Comparison of ENCODE assay signal across 1 cellular context in the genomic region with DNA sequence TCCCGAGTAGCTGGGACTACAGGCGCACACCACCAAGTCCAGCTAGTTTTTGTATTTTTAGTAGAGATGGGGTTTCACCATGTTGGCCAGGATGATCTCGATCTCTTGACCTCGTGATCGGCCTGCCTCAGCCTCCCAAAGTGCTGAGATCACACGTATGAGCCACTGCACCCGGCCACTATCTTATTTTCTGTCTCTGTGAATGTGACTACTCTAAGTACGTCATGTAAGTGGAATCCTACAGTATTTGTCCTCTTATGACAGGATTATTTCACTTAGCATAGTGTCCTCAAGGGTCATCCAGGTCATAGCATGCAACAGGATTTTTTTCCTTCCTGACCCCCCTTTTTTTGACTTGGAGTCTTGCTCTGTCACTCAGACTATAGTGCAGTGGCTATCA.
TF ChIP-seq lines count a peak whose summit lies in the region.

No MANE protein-coding gene starts in this region.

TF ChIP-seq in SK-N-SH, 30 proteins besides CTCF, POLR2A, EP300 and RAD21:
- TF ChIP-seq TEAD4 (IDR thresholded peaks at IDR 0.05; ENCODE audit: borderline replicate concordance, insufficient read depth) (no peak), ELF1 (IDR thresholded peaks at IDR 0.05) (no peak), RCOR1 (IDR thresholded peaks at IDR 0.05; ENCODE audit: low read length) (no peak), GATA2 (CRISPR knock-in tag; IDR thresholded peaks at IDR 0.05) (no peak), MXI1 (IDR thresholded peaks at IDR 0.05; ENCODE audit: low read depth, low read length) (no peak), FOSL2 (IDR thresholded peaks at IDR 0.05; ENCODE audit: borderline replicate concordance, low read depth) (no peak), YY1 (IDR thresholded peaks at IDR 0.05; ENCODE audit: low read depth) (no peak), POLR2AphosphoS5 (IDR thresholded peaks at IDR 0.05; ENCODE audit: low read depth, low read length) (no peak), NRF1 (IDR thresholded peaks at IDR 0.05; ENCODE audit: low read depth, low read length) (no peak), JUND (IDR thresholded peaks at IDR 0.05) (no peak), EZH2phosphoT487 (IDR thresholded peaks at IDR 0.05; ENCODE audit: borderline replicate concordance, low read depth) (no peak), NFIC (IDR thresholded peaks at IDR 0.05; ENCODE audit: borderline replicate concordance) (no peak)
- TF ChIP-seq, protein P1, sequence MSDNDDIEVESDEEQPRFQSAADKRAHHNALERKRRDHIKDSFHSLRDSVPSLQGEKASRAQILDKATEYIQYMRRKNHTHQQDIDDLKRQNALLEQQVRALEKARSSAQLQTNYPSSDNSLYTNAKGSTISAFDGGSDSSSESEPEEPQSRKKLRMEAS (IDR thresholded peaks at IDR 0.05; ENCODE audit: low read depth), result no peak
- TF ChIP-seq, protein P2, sequence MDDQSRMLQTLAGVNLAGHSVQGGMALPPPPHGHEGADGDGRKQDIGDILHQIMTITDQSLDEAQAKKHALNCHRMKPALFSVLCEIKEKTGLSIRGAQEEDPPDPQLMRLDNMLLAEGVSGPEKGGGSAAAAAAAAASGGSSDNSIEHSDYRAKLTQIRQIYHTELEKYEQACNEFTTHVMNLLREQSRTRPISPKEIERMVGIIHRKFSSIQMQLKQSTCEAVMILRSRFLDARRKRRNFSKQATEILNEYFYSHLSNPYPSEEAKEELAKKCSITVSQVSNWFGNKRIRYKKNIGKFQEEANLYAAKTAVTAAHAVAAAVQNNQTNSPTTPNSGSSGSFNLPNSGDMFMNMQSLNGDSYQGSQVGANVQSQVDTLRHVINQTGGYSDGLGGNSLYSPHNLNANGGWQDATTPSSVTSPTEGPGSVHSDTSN (IDR thresholded peaks at IDR 0.05), result no peak
- TF ChIP-seq, protein P3, sequence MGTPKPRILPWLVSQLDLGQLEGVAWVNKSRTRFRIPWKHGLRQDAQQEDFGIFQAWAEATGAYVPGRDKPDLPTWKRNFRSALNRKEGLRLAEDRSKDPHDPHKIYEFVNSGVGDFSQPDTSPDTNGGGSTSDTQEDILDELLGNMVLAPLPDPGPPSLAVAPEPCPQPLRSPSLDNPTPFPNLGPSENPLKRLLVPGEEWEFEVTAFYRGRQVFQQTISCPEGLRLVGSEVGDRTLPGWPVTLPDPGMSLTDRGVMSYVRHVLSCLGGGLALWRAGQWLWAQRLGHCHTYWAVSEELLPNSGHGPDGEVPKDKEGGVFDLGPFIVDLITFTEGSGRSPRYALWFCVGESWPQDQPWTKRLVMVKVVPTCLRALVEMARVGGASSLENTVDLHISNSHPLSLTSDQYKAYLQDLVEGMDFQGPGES (IDR thresholded peaks at IDR 0.05; ENCODE audit: low read depth, low read length), result no peak
- TF ChIP-seq, protein P4, sequence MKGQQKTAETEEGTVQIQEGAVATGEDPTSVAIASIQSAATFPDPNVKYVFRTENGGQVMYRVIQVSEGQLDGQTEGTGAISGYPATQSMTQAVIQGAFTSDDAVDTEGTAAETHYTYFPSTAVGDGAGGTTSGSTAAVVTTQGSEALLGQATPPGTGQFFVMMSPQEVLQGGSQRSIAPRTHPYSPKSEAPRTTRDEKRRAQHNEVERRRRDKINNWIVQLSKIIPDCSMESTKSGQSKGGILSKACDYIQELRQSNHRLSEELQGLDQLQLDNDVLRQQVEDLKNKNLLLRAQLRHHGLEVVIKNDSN (IDR thresholded peaks at IDR 0.05; ENCODE audit: borderline replicate concordance, low read depth), result no peak
TF ChIP-seq in SK-N-SH: peak in this region for 0.
